In the genomic region with DNA sequence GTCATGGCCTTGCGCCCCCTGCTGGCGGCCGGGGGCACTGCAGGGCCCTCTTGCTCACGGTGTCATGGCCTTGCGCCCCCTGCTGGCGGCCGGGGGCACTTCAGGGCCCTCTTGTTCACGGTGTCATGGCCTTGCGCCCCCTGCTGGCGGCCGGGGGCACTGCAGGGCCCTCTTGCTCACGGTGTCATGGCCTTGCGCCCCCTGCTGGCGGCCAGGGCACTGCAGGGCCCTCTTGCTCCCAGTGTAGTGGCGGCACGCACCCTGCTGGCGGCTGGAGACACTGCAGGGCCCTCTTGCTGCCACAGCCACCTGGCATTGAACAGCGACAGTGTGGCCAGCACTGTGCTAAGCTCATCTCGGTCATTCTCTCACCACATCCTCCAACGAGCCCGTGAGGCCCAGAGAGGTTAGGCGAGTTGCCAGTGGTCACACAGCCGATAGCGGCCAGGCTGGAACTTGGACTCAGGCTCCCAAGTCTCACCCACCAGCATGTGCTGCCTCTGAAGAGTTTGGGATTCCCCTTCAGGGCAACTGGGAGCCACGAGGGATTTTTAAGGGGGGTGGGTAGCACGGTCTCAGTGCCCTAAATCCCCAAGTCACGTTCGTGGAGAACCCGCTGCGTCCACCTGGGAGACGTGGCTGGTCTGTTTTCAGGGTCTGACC, we compare ENCODE assay signal across 10 cellular contexts. TPM values are rescaled to one million over a fixed set of nuclear protein-coding genes. Genes with fewer than 3 reads are reported as not detected.
DNase-seq lines count a peak whose midpoint lies in the region; ATAC-seq and TF ChIP-seq lines count a peak whose summit lies in the region.
"Not testable (repeated sequence)": the region's sequence is repeated elsewhere in the genome, so short reads cannot be mapped to it uniquely, and the experiment has no call there.
"Had no signal": no experiment of that assay in that cellular context is flagged by ENCODE, and none has a peak within 500 bp of the region (broad histone marks: within the 10 kb centered on the region; RNA-seq: fewer than 3 reads in every experiment).

No MANE protein-coding gene starts in this region.

- H3K27me3 ChIP-seq in heart left ventricle, result not testable (repeated sequence)

- TF ChIP-seq POLR2A in heart left ventricle (IDR thresholded peaks at IDR 0.05), result not testable (repeated sequence)

- ATAC-seq in GM19395 (IDR thresholded peaks at IDR 0.05; ENCODE audit: unreplicated experiment), result peak; percentile 94
- ATAC-seq in HG03103 (IDR thresholded peaks at IDR 0.05; ENCODE audit: low read depth, unreplicated experiment), result peak; percentile 95
- not testable (repeated sequence) for ATAC-seq in heart left ventricle

- H3K4me1 ChIP-seq in heart left ventricle, result not testable (repeated sequence)

- H3K4me3 ChIP-seq in HFF-Myc (replicated peaks; ENCODE audit: low read depth, low read length); LNCaP clone FGC (ENCODE audit: low read depth, low read length); heart left ventricle: not testable (repeated sequence)

- H3K27ac ChIP-seq in heart left ventricle, result not testable (repeated sequence)

- 72 to 81% (median 76%) methylated on average over 5 to 28 of the region's 31 CpGs for WGBS in heart left ventricle, 4 donors

- H3K9me3 ChIP-seq in heart left ventricle, result not testable (repeated sequence)

- TF ChIP-seq CTCF in GM12874 (IDR thresholded peaks at IDR 0.05; ENCODE audit: insufficient read depth, low read depth, low read length) (peak; percentile 78), HFF-Myc (IDR thresholded peaks at IDR 0.05; ENCODE audit: low read depth, low read length, missing control alignments) (peak; percentile 9), LNCaP clone FGC (IDR thresholded peaks at IDR 0.05; ENCODE audit: control insufficient read depth, extremely low read depth, insufficient read depth) (peak; percentile 12; the same call in 1 of the 2 replicates), heart left ventricle (IDR thresholded peaks at IDR 0.05) (peak in 7 of 12 donors; percentile 9 to 28 (median 18))

- not testable (repeated sequence) for DNase-seq in HFF-Myc (ENCODE audit: extremely low read depth, low read depth); LNCaP clone FGC (ENCODE audit: low read depth); heart left ventricle
- DNase-seq in activated T-cell treated with anti-CD3 and anti-CD28 coated beads, Interleukin-2, amount 50 U/mL, for 1 hour, result peak; percentile 41
- DNase-seq in stimulated activated CD8-positive, alpha-beta memory T cell treated with anti-CD3 and anti-CD28 coated beads, Interleukin-7, amount 100 ng/mL, for 48 hours (ENCODE audit: extremely low read depth in 1 of 2, low read depth in 1 of 2), result peak; percentile 25 to 42

- intact Hi-C loops in heart left ventricle (cut with DNase I), result not testable (repeated sequence)

- H3K36me3 ChIP-seq in heart left ventricle, result not testable (repeated sequence)

RNA-seq across cellular contexts. Expression of a gene that starts 48.0 kb away (rescaled TPM):
- total RNA-seq in heart left ventricle, result not detected
- polyA plus RNA-seq in heart left ventricle, result not detected
- total RNA-seq: lung microvascular endothelial cell, thoracic aorta had no signal

Comparison
In these comparisons a context has a peak if more than half of its experiments do, and no peak if none do; other contexts are left out.
1. CTCF ChIP-seq: peak in every context shown above with its lines; median percentile 78 in GM12874; 18 in heart left ventricle; 12 in LNCaP clone FGC; 9 in HFF-Myc.